ENCODE assay signal across 16 cellular contexts in genomic region chr6:6436946-6437345, GRCh38.
A peak's percentile ranks its signal among the peaks of the same experiment; 100 is the strongest.
DNase-seq lines count a peak whose midpoint lies in the region; ATAC-seq and TF ChIP-seq lines count a peak whose summit lies in the region.
"Had no signal": no experiment of that assay in that cellular context is flagged by ENCODE, and none has a peak within 500 bp of the region (broad histone marks: within the 10 kb centered on the region; RNA-seq: fewer than 3 reads in every experiment).

No MANE protein-coding gene starts in this region.

- H3K4me1 ChIP-seq in breast epithelium (no peaks in the 10 kb centered on the region), trophoblast cell (ENCODE audit: control insufficient read depth in 1 of 2, insufficient read depth in 2 of 2, low read length in 2 of 2) (no peaks in the 10 kb centered on the region), GM23248 (ENCODE audit: insufficient read depth) (no peaks in the 10 kb centered on the region)

- no peaks in the 10 kb centered on the region for H3K79me1 ChIP-seq in trophoblast cell (ENCODE audit: low read length)

- intact Hi-C loops in MCF 10A (cut with micrococcal nuclease): no loop called here
- intact Hi-C loops in breast epithelium (cut with DNase I; ENCODE audit: low total_unique reads): no loop called here

- no peak overlapping the region for H2AK5ac ChIP-seq in trophoblast cell (ENCODE audit: low read length)

- no peaks in the 10 kb centered on the region for H3F3A ChIP-seq in GM23248 (ENCODE audit: insufficient read depth)

- H3K4me3 Mint-ChIP-seq in MCF 10A (ENCODE audit: unreplicated experiment): no peak overlapping the region
- H3K4me3 Mint-ChIP-seq: CD4-positive, CD25-positive, alpha-beta regulatory T cell; GM23338 had no signal

- H3K9me3 ChIP-seq in breast epithelium (no peaks in the 10 kb centered on the region), trophoblast cell (ENCODE audit: insufficient read depth, low read depth, low read length) (no peaks in the 10 kb centered on the region), GM23248 (ENCODE audit: low read depth) (no peaks in the 10 kb centered on the region)

- peak; percentile 93 for ATAC-seq in esophagus mucosa
- ATAC-seq: GM12878, GM23338 had no signal

- H3K36me3 ChIP-seq in breast epithelium (no peaks in the 10 kb centered on the region), trophoblast cell (ENCODE audit: control insufficient read depth in 1 of 2, insufficient read depth in 2 of 2, low read length in 2 of 2) (no peaks in the 10 kb centered on the region), GM23248 (ENCODE audit: low read depth) (no peaks in the 10 kb centered on the region), brain microvascular endothelial cell (replicated peaks) (no peaks in the 10 kb centered on the region)
- H3K36me3 ChIP-seq: BLaER1 treated with 17β-estradiol and CSF1 and Interleukin-3, amounts not matched to agents 10 nM and 100 nM had no signal

- H3K27ac Mint-ChIP-seq in MCF 10A (ENCODE audit: low read depth, unreplicated experiment): no peak overlapping the region
- H3K27ac Mint-ChIP-seq: CD4-positive, CD25-positive, alpha-beta regulatory T cell; GM23338 had no signal

- no peak overlapping the region for H2BK5ac ChIP-seq in trophoblast cell (ENCODE audit: low read depth, low read length, poor library complexity)

- no peak overlapping the region for H3K23ac ChIP-seq in trophoblast cell (ENCODE audit: low read length)

- H4K8ac ChIP-seq in trophoblast cell (ENCODE audit: low read depth, low read length): no peak overlapping the region

- H4K12ac ChIP-seq in trophoblast cell (ENCODE audit: low read depth, low read length): no peak overlapping the region

- H2BK12ac ChIP-seq in trophoblast cell (ENCODE audit: low read length): no peak overlapping the region

- H2AFZ ChIP-seq in trophoblast cell (ENCODE audit: insufficient read depth, low read length, poor library complexity) (no peak overlapping the region), GM23248 (no peak overlapping the region)
- H2AFZ ChIP-seq: GM23338 had no signal

- H3K36me3 Mint-ChIP-seq in MCF 10A (ENCODE audit: insufficient read depth, unreplicated experiment): no peaks in the 10 kb centered on the region
- H3K36me3 Mint-ChIP-seq: CD4-positive, CD25-positive, alpha-beta regulatory T cell had no signal

- DNase-seq in MCF 10A (ENCODE audit: unreplicated experiment) (peak; percentile 76), breast epithelium (ENCODE audit: low spot score in 2 of 2) (no peak), trophoblast cell (peak; percentile 50 to 95), globus pallidus (ENCODE audit: low spot score) (no peak), GM23248 (no peak), brain microvascular endothelial cell (no peak)
- DNase-seq: AML-193; Calu3; CD4-positive, CD25-positive, alpha-beta regulatory T cell; DMS 273 treated with DMSO at 0.1 percent for 48 hours; H7 had no signal

- no peaks in the 10 kb centered on the region for H3K79me2 ChIP-seq in trophoblast cell (ENCODE audit: control insufficient read depth, insufficient read depth, low read length, poor library complexity)
- H3K79me2 ChIP-seq in GM23248 (ENCODE audit: insufficient read depth): no peaks in the 10 kb centered on the region

- no peak overlapping the region for H3K18ac ChIP-seq in trophoblast cell (ENCODE audit: low read length)

- H3K27me3 ChIP-seq in breast epithelium (no peaks in the 10 kb centered on the region), trophoblast cell (ENCODE audit: insufficient read depth, low read length) (no peaks in the 10 kb centered on the region), GM23248 (replicated peaks; ENCODE audit: insufficient read depth) (no peaks in the 10 kb centered on the region), brain microvascular endothelial cell (replicated peaks) (no peaks in the 10 kb centered on the region)
- H3K27me3 ChIP-seq: BLaER1 treated with 17β-estradiol and CSF1 and Interleukin-3, amounts not matched to agents 10 nM and 100 nM had no signal

- no peaks in the 10 kb centered on the region for H3K9me2 ChIP-seq in GM23248 (ENCODE audit: insufficient read depth)

- H2BK120ac ChIP-seq in trophoblast cell (ENCODE audit: insufficient read depth, low read length, poor library complexity): no peak overlapping the region

- no peak for TF ChIP-seq CTCF in MCF 10A (IDR thresholded peaks at IDR 0.05; ENCODE audit: unreplicated experiment)
- no peak for TF ChIP-seq CTCF in breast epithelium (IDR thresholded peaks at IDR 0.05)
- TF ChIP-seq CTCF in brain microvascular endothelial cell (IDR thresholded peaks at IDR 0.05; ENCODE audit: low read depth, low read length, missing control alignments): no peak

- WGBS in trophoblast cell (ENCODE audit: extremely low coverage, insufficient coverage, insufficient read length): no CpG with 5 or more reads among the region's 3 CpGs
- WGBS in GM23248 (ENCODE audit: low coverage in 1 of 2, low lambda C conversion rate in 2 of 2, missing lambda C conversion rate in 2 of 2), 2 experiments: 1 to 3% methylated on average over 3 of the region's 3 CpGs

- no peak overlapping the region for H3K4ac ChIP-seq in trophoblast cell (ENCODE audit: low read depth, low read length)

- no TSS peak for BruUV-seq in MCF 10A (replicated peaks; lab: Mats Ljungman, UMichigan)

- CTCF ChIA-PET in MCF 10A (lab: Yijun Ruan, JAX): interaction anchor here (0.6 to 1.1 kb wide), 2 partner anchors 25 to 110 kb away, joined by 3 read pairs; no protein-coding TSS in a partner anchor

- POLR2A ChIA-PET in MCF 10A (lab: Yijun Ruan, JAX): interaction anchor here (0.7 to 4.5 kb wide), 6 partner anchors 22 to 383 kb away, joined by 3 to 65 read pairs (median 6); no protein-coding TSS in a partner anchor

- H3K9ac ChIP-seq in trophoblast cell (ENCODE audit: low read length) (no peak overlapping the region), GM23248 (no peak overlapping the region)
- H3K9ac ChIP-seq: BLaER1 treated with 17β-estradiol and CSF1 and Interleukin-3, amounts not matched to agents 10 nM and 100 nM had no signal

- no peak overlapping the region for H3K27ac ChIP-seq in breast epithelium
- no peak overlapping the region for H3K27ac ChIP-seq in trophoblast cell (ENCODE audit: low read depth, low read length)
- no peak overlapping the region for H3K27ac ChIP-seq in GM23248
- no peak overlapping the region for H3K27ac ChIP-seq in brain microvascular endothelial cell
- H3K27ac ChIP-seq: 22Rv1; BLaER1 treated with 17β-estradiol and CSF1 and Interleukin-3, amounts not matched to agents 10 nM and 100 nM had no signal

- no peak overlapping the region for H4K91ac ChIP-seq in trophoblast cell (ENCODE audit: low read depth, low read length)

- no peak overlapping the region for H3K14ac ChIP-seq in trophoblast cell (ENCODE audit: low read length)

- in situ Hi-C loops in GM23248 (cut with MboI) (no loop called here), brain microvascular endothelial cell (cut with HindIII; ENCODE audit: low pct_ligation_motif_present, low sequenced_read_pairs) (no loop called here)

- H3K9me3 Mint-ChIP-seq in MCF 10A (ENCODE audit: unreplicated experiment): no peaks in the 10 kb centered on the region
- H3K9me3 Mint-ChIP-seq: GM23338 had no signal

- TF ChIP-seq POLR2A in breast epithelium (IDR thresholded peaks at IDR 0.05): no peak

- H4K20me1 ChIP-seq in GM23248 (ENCODE audit: insufficient read depth): no peaks in the 10 kb centered on the region
- H4K20me1 ChIP-seq: BLaER1 treated with 17β-estradiol and CSF1 and Interleukin-3, amounts not matched to agents 10 nM and 100 nM had no signal

- no peak overlapping the region for H3K4me2 ChIP-seq in trophoblast cell (ENCODE audit: low read length)
- H3K4me2 ChIP-seq in GM23248 (ENCODE audit: unreplicated experiment): no peak overlapping the region
- H3K4me2 ChIP-seq: BLaER1 treated with 17β-estradiol and CSF1 and Interleukin-3, amounts not matched to agents 10 nM and 100 nM; GM23338 had no signal

- no peaks in the 10 kb centered on the region for H3K27me3 Mint-ChIP-seq in MCF 10A (ENCODE audit: insufficient read depth, unreplicated experiment)
- H3K27me3 Mint-ChIP-seq: CD4-positive, CD25-positive, alpha-beta regulatory T cell had no signal

- peaks cover 29% of the 10 kb centered on the region for H3K4me1 Mint-ChIP-seq in MCF 10A (ENCODE audit: insufficient read depth, unreplicated experiment)
- H3K4me1 Mint-ChIP-seq: CD4-positive, CD25-positive, alpha-beta regulatory T cell; GM23338 had no signal

- H3K4me3 ChIP-seq in breast epithelium (no peak overlapping the region), trophoblast cell (ENCODE audit: low read depth, low read length) (no peak overlapping the region), GM23248 (no peak overlapping the region), brain microvascular endothelial cell (ENCODE audit: low read depth, low read length) (no peak overlapping the region)
- H3K4me3 ChIP-seq: BLaER1 treated with 17β-estradiol and CSF1 and Interleukin-3, amounts not matched to agents 10 nM and 100 nM; GM12878; GM23338 had no signal

Comparison
In these comparisons a context has a peak if more than half of its experiments do, and no peak if none do; other contexts are left out.
1. DNase-seq: peak in MCF 10A (single experiment) and trophoblast cell (2 of 2); none in breast epithelium (0 of 2), globus pallidus (single experiment), GM23248 (single experiment) and brain microvascular endothelial cell (single experiment).